In genomic region chr4:3479358-3480101, GRCh38 we compare ENCODE assay signal across 1 cellular context.
TF ChIP-seq lines count a peak whose summit lies in the region.

No MANE protein-coding gene starts in this region.

TF ChIP-seq in H1, 55 proteins besides CTCF, POLR2A, EP300 and RAD21 (continued from another document):
- TF ChIP-seq RNF2 (IDR thresholded peaks at IDR 0.05; ENCODE audit: borderline replicate concordance, low read depth, low read length, missing control alignments, poor library complexity, severe bottlenecking), result no peak
- no peak for TF ChIP-seq PHF8 (conservative IDR thresholded peaks at IDR 0.05; ENCODE audit: low read depth, low read length)
